ENCODE assay signal across 13 cellular contexts in genomic region chr6:108654465-108655106, GRCh38.
DNase-seq lines count a peak whose midpoint lies in the region; ATAC-seq and TF ChIP-seq lines count a peak whose summit lies in the region.
"Had no signal": no experiment of that assay in that cellular context is flagged by ENCODE, and none has a peak within 500 bp of the region (broad histone marks: within the 10 kb centered on the region; RNA-seq: fewer than 3 reads in every experiment).

No MANE protein-coding gene starts in this region.

- no peak for ATAC-seq in thoracic aorta (ENCODE audit: insufficient number of reproducible peaks, low FRiP score, low read depth)
- ATAC-seq in PC-3 = no peak
- no peak for ATAC-seq in GM18907 (IDR thresholded peaks at IDR 0.05; ENCODE audit: unreplicated experiment)
- no peak for ATAC-seq in GM18498 (IDR thresholded peaks at IDR 0.05; ENCODE audit: unreplicated experiment)
- ATAC-seq: activated naive CD8-positive, alpha-beta T cell treated with anti-CD3 and anti-CD28 coated beads, Interleukin-2, amount 50 U/mL, for 24 hours had no signal

- CTCF ChIA-PET in PC-3 (lab: Charles Lee) = no interaction called here

- no peak for TF ChIP-seq CTCF in ascending aorta (IDR thresholded peaks at IDR 0.05)
- TF ChIP-seq CTCF in fibroblast of lung (conservative IDR thresholded peaks at IDR 0.05 in 1 of 2, IDR thresholded peaks at IDR 0.05 in 1 of 2; ENCODE audit: low read depth in 1 of 2, low read length in 2 of 2) = no peak
- no peak for TF ChIP-seq CTCF in thoracic aorta (IDR thresholded peaks at IDR 0.05)
- no peak for TF ChIP-seq CTCF in PC-3 (conservative IDR thresholded peaks at IDR 0.05; ENCODE audit: low read depth, low read length)

- no peak for DNase-seq in ascending aorta (ENCODE audit: low spot score in 2 of 2)
- DNase-seq in fibroblast of lung (ENCODE audit: low read depth in 2 of 2) = peak; percentile 45 to 70
- DNase-seq in thoracic aorta (ENCODE audit: low spot score) = no peak
- DNase-seq in PC-3 = no peak
- DNase-seq in stimulated activated naive CD4-positive, alpha-beta T cell (lab: John Stamatoyannopoulos, UW) = no peak
- DNase-seq: activated CD4-positive, alpha-beta T cell treated with anti-CD3 and anti-CD28 coated beads for 1 hour; activated naive CD8-positive, alpha-beta T cell treated with anti-CD3 and anti-CD28 coated beads, Interleukin-2, amount 50 U/mL, for 24 hours; BE2C; DND-41; foreskin melanocyte had no signal

- H3K9me3 ChIP-seq in ascending aorta (no peaks in the 10 kb centered on the region), fibroblast of lung (ENCODE audit: control insufficient read depth, insufficient read depth, low read depth, low read length) (no peaks in the 10 kb centered on the region), muscle layer of duodenum (ENCODE audit: control insufficient read depth in 1 of 2, low read length in 2 of 2) (no peaks in the 10 kb centered on the region), thoracic aorta (no peaks in the 10 kb centered on the region), PC-3 (ENCODE audit: low read length) (no peaks in the 10 kb centered on the region)
- H3K9me3 ChIP-seq: BE2C had no signal

- H3K36me3 ChIP-seq in ascending aorta = no peaks in the 10 kb centered on the region
- no peaks in the 10 kb centered on the region for H3K36me3 ChIP-seq in fibroblast of lung (ENCODE audit: control insufficient read depth, insufficient read depth, low read length)
- no peaks in the 10 kb centered on the region for H3K36me3 ChIP-seq in muscle layer of duodenum (ENCODE audit: control insufficient read depth in 1 of 2, insufficient read depth in 2 of 2, low read length in 2 of 2)
- no peaks in the 10 kb centered on the region for H3K36me3 ChIP-seq in thoracic aorta
- peaks cover 2% of the 10 kb centered on the region; the same call in 1 of the 2 replicates for H3K36me3 ChIP-seq in PC-3 (ENCODE audit: low read depth, low read length)
- H3K36me3 ChIP-seq: BE2C had no signal

- intact Hi-C loops in ascending aorta (cut with DNase I) = loop anchor here (1.0 to 10.0 kb wide), 5 partner anchors 35 to 420 kb away; no protein-coding TSS in a partner anchor
- intact Hi-C loops in PC-3 (cut with micrococcal nuclease) = no loop called here

- H3K79me2 ChIP-seq in fibroblast of lung (ENCODE audit: control insufficient read depth, insufficient read depth, low read length) (peaks cover 73% of the 10 kb centered on the region), PC-3 (ENCODE audit: low read length) (peaks cover 88% of the 10 kb centered on the region)

- H2AFZ ChIP-seq in fibroblast of lung (ENCODE audit: low read length) (no peak overlapping the region), PC-3 (ENCODE audit: low read length) (no peak overlapping the region)

- H3K4me2 ChIP-seq in fibroblast of lung (ENCODE audit: extremely low read depth, insufficient read depth, low read length) (peak overlapping the region; percentile 65), PC-3 (ENCODE audit: low read length) (no peak overlapping the region)

- H3K27me3 ChIP-seq in ascending aorta (no peaks in the 10 kb centered on the region), fibroblast of lung (ENCODE audit: control insufficient read depth, insufficient read depth, low read length) (no peaks in the 10 kb centered on the region), muscle layer of duodenum (ENCODE audit: low read depth, low read length) (no peaks in the 10 kb centered on the region), thoracic aorta (replicated peaks; ENCODE audit: insufficient read depth) (no peaks in the 10 kb centered on the region), PC-3 (ENCODE audit: low read length) (no peaks in the 10 kb centered on the region)
- H3K27me3 ChIP-seq: BE2C had no signal

- H3K4me1 ChIP-seq in ascending aorta = peaks cover 34 to 91% of the 10 kb centered on the region in 2 donors
- H3K4me1 ChIP-seq in fibroblast of lung (ENCODE audit: control insufficient read depth, extremely low read depth, insufficient read depth, low read length) = peaks cover 57% of the 10 kb centered on the region
- H3K4me1 ChIP-seq in muscle layer of duodenum (ENCODE audit: control insufficient read depth in 1 of 2, insufficient read depth in 2 of 2, low read length in 2 of 2) = peaks cover 39 to 62% of the 10 kb centered on the region in 2 donors
- H3K4me1 ChIP-seq in thoracic aorta (ENCODE audit: control insufficient read depth in 1 of 2, low read depth in 2 of 2) = peaks cover 70 to 97% of the 10 kb centered on the region in 2 donors
- H3K4me1 ChIP-seq in PC-3 (ENCODE audit: insufficient read depth, low read length) = peaks cover 6% of the 10 kb centered on the region; the same call in 1 of the 2 replicates

- no peaks in the 10 kb centered on the region for H4K20me1 ChIP-seq in fibroblast of lung (ENCODE audit: control insufficient read depth, extremely low read depth, insufficient read depth, low read length)
- H4K20me1 ChIP-seq in PC-3 (ENCODE audit: low read length) = no peaks in the 10 kb centered on the region

- peak overlapping the region; percentile 84 to 90 for H3K27ac ChIP-seq in ascending aorta
- peak overlapping the region; percentile 56 for H3K27ac ChIP-seq in fibroblast of lung (ENCODE audit: insufficient read depth, low read length)
- peak overlapping the region; percentile 77 for H3K27ac ChIP-seq in muscle layer of duodenum (ENCODE audit: low read length)
- peak overlapping the region; percentile 90 for H3K27ac ChIP-seq in thoracic aorta
- no peak overlapping the region for H3K27ac ChIP-seq in PC-3 (ENCODE audit: low read length)

- no peaks in the 10 kb centered on the region for H3F3A ChIP-seq in PC-3 (ENCODE audit: low read length, unreplicated experiment)

- no peaks in the 10 kb centered on the region for H3K9me2 ChIP-seq in PC-3 (replicated peaks; ENCODE audit: low read length)

- no TSS peak for BruUV-seq in PC-3 (replicated peaks; lab: Mats Ljungman, UMichigan)

- H3K9ac ChIP-seq in fibroblast of lung (ENCODE audit: insufficient read depth, low read length) (no peak overlapping the region), PC-3 (ENCODE audit: low read length) (no peak overlapping the region)

- POLR2A ChIA-PET in PC-3 (lab: Charles Lee; ENCODE audit: unreplicated experiment) = no interaction called here

- H3K4me3 ChIP-seq in ascending aorta (peak overlapping the region in 1 of 2 donors; percentile 21), fibroblast of lung (replicated peaks in 1 of 4; ENCODE audit: control extremely low read depth in 1 of 4, insufficient read depth in 1 of 4, low read depth in 3 of 4, low read length in 4 of 4) (peak overlapping the region in 1 of 4 experiments; percentile 19), muscle layer of duodenum (ENCODE audit: low read depth in 1 of 2, low read length in 2 of 2) (no peak overlapping the region), thoracic aorta (peak overlapping the region; percentile 32), PC-3 (ENCODE audit: low read length) (no peak overlapping the region)

Comparison
In these comparisons a context has a peak if more than half of its experiments do, and no peak if none do; other contexts are left out.
1. DNase-seq: peak in fibroblast of lung (2 of 2); none in ascending aorta (0 of 2), thoracic aorta (single experiment), PC-3 (single experiment) and stimulated activated naive CD4-positive, alpha-beta T cell (0 of 6).